Comparison of ENCODE assay signal across 1 cellular context in genomic region chr1:200671235-200671786, GRCh38.
TF ChIP-seq lines count a peak whose summit lies in the region.

No MANE protein-coding gene starts in this region.

TF ChIP-seq in GM12878, 131 proteins besides CTCF, POLR2A, EP300 and RAD21 (continued from another document):
- TF ChIP-seq PBX3 (IDR thresholded peaks at IDR 0.05; ENCODE audit: insufficient replicate concordance, low read depth, low read length) (no peak), ZBED1 (IDR thresholded peaks at IDR 0.05; ENCODE audit: borderline replicate concordance) (no peak), CBFB (IDR thresholded peaks at IDR 0.05; ENCODE audit: low read depth) (no peak), SMAD5 (IDR thresholded peaks at IDR 0.05; ENCODE audit: low read depth) (no peak), CHD1 (IDR thresholded peaks at IDR 0.05; ENCODE audit: low read depth, low read length) (no peak), ZZZ3 (IDR thresholded peaks at IDR 0.05; ENCODE audit: control insufficient read depth, insufficient read length, low read depth) (no peak), POLR2AphosphoS2 (IDR thresholded peaks at IDR 0.05; ENCODE audit: low read depth, low read length) (no peak), POLR2AphosphoS5 (IDR thresholded peaks at IDR 0.05; ENCODE audit: low read length) (no peak)
- TF ChIP-seq, protein P1, sequence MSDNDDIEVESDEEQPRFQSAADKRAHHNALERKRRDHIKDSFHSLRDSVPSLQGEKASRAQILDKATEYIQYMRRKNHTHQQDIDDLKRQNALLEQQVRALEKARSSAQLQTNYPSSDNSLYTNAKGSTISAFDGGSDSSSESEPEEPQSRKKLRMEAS (IDR thresholded peaks at IDR 0.05; ENCODE audit: low read depth, low read length): no peak
- TF ChIP-seq, protein P2, sequence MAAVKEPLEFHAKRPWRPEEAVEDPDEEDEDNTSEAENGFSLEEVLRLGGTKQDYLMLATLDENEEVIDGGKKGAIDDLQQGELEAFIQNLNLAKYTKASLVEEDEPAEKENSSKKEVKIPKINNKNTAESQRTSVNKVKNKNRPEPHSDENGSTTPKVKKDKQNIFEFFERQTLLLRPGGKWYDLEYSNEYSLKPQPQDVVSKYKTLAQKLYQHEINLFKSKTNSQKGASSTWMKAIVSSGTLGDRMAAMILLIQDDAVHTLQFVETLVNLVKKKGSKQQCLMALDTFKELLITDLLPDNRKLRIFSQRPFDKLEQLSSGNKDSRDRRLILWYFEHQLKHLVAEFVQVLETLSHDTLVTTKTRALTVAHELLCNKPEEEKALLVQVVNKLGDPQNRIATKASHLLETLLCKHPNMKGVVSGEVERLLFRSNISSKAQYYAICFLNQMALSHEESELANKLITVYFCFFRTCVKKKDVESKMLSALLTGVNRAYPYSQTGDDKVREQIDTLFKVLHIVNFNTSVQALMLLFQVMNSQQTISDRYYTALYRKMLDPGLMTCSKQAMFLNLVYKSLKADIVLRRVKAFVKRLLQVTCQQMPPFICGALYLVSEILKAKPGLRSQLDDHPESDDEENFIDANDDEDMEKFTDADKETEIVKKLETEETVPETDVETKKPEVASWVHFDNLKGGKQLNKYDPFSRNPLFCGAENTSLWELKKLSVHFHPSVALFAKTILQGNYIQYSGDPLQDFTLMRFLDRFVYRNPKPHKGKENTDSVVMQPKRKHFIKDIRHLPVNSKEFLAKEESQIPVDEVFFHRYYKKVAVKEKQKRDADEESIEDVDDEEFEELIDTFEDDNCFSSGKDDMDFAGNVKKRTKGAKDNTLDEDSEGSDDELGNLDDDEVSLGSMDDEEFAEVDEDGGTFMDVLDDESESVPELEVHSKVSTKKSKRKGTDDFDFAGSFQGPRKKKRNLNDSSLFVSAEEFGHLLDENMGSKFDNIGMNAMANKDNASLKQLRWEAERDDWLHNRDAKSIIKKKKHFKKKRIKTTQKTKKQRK (IDR thresholded peaks at IDR 0.05; ENCODE audit: low read depth, low read length): no peak
- TF ChIP-seq, protein P3, sequence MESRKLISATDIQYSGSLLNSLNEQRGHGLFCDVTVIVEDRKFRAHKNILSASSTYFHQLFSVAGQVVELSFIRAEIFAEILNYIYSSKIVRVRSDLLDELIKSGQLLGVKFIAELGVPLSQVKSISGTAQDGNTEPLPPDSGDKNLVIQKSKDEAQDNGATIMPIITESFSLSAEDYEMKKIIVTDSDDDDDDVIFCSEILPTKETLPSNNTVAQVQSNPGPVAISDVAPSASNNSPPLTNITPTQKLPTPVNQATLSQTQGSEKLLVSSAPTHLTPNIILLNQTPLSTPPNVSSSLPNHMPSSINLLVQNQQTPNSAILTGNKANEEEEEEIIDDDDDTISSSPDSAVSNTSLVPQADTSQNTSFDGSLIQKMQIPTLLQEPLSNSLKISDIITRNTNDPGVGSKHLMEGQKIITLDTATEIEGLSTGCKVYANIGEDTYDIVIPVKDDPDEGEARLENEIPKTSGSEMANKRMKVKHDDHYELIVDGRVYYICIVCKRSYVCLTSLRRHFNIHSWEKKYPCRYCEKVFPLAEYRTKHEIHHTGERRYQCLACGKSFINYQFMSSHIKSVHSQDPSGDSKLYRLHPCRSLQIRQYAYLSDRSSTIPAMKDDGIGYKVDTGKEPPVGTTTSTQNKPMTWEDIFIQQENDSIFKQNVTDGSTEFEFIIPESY (IDR thresholded peaks at IDR 0.05): no peak
